In genomic region chr16:54928421-54929089, GRCh38 we compare ENCODE assay signal across 9 cellular contexts. TPM values are rescaled to one million over a fixed set of nuclear protein-coding genes. Genes with fewer than 3 reads are reported as not detected.
A peak's percentile ranks its signal among the peaks of the same experiment; 100 is the strongest.
DNase-seq lines count a peak whose midpoint lies in the region; ATAC-seq and TF ChIP-seq lines count a peak whose summit lies in the region.
"Had no signal": no experiment of that assay in that cellular context is flagged by ENCODE, and none has a peak within 500 bp of the region (broad histone marks: within the 10 kb centered on the region; RNA-seq: fewer than 3 reads in every experiment).

No MANE protein-coding gene starts in this region.

- H3K9me3 ChIP-seq in BLaER1: peaks cover 15% of the 10 kb centered on the region

- intact Hi-C loops in activated T-helper 2 cell treated with anti-CD3 and anti-CD28 coated beads, Interferon-gamma antibody, Interleukin-2, Interleukin-4, amounts not matched to agents 10 μg/mL and 5 μg/mL and 100 μg/mL, durations not matched to agents 14 hours and 24 hours and 36 hours (cut with micrococcal nuclease): loop anchor here (5.0 to 10.0 kb wide), 5 partner anchors 554 to 1796 kb away; no protein-coding TSS in a partner anchor
- intact Hi-C loops in left cardiac atrium (cut with DNase I): no loop called here

- H3K27ac ChIP-seq in BLaER1: peak overlapping the region; percentile 93

- H3K4me3 ChIP-seq in BLaER1: peak overlapping the region; percentile 86
- H3K4me3 ChIP-seq in retinal pigment epithelial cell (ENCODE audit: low read length): peak overlapping the region; percentile 67

- peak overlapping the region; percentile 69 for H3K27ac Mint-ChIP-seq in activated T-helper 2 cell treated with anti-CD3 and anti-CD28 coated beads, Interferon-gamma antibody, Interleukin-2, Interleukin-4, amounts not matched to agents 10 μg/mL and 5 μg/mL and 100 μg/mL, durations not matched to agents 14 hours and 24 hours and 36 hours

- DNase-seq in NCI-H2227 (lab: John Stamatoyannopoulos, UW; ENCODE audit: unreplicated experiment) (peak; percentile 91), left cardiac atrium (peak; percentile 86), retinal pigment epithelial cell (ENCODE audit: low read depth) (no peak), GOT3 (lab: John Stamatoyannopoulos, UW) (no peak)
- DNase-seq in activated T-helper 2 cell treated with anti-CD3 and anti-CD28 coated beads, Interferon-gamma antibody, Interleukin-2, Interleukin-4, amounts not matched to agents 10 μg/mL and 5 μg/mL and 100 μg/mL, durations not matched to agents 14 hours and 24 hours and 36 hours (ENCODE audit: low spot score): peak; percentile 30

- H3K4me2 ChIP-seq in BLaER1: peak overlapping the region; percentile 87

- H3K9ac ChIP-seq in BLaER1: peak overlapping the region; percentile 86

- peaks cover 32% of the 10 kb centered on the region for H3K4me1 ChIP-seq in BLaER1

- peak overlapping the region; percentile 90 for H3K4me3 Mint-ChIP-seq in activated T-helper 2 cell treated with anti-CD3 and anti-CD28 coated beads, Interferon-gamma antibody, Interleukin-2, Interleukin-4, amounts not matched to agents 10 μg/mL and 5 μg/mL and 100 μg/mL, durations not matched to agents 14 hours and 24 hours and 36 hours (ENCODE audit: low read depth)

- H3K36me3 Mint-ChIP-seq in activated T-helper 2 cell treated with anti-CD3 and anti-CD28 coated beads, Interferon-gamma antibody, Interleukin-2, Interleukin-4, amounts not matched to agents 10 μg/mL and 5 μg/mL and 100 μg/mL, durations not matched to agents 14 hours and 24 hours and 36 hours (ENCODE audit: low read depth): peaks cover 16% of the 10 kb centered on the region

- peaks cover 67% of the 10 kb centered on the region for H4K20me1 ChIP-seq in BLaER1

- H3K27me3 ChIP-seq in BLaER1: peaks cover 72% of the 10 kb centered on the region

- H3K27me3 Mint-ChIP-seq in activated T-helper 2 cell treated with anti-CD3 and anti-CD28 coated beads, Interferon-gamma antibody, Interleukin-2, Interleukin-4, amounts not matched to agents 10 μg/mL and 5 μg/mL and 100 μg/mL, durations not matched to agents 14 hours and 24 hours and 36 hours (ENCODE audit: low read depth): peaks cover 67% of the 10 kb centered on the region

- ATAC-seq in GM18517 (IDR thresholded peaks at IDR 0.05; ENCODE audit: unreplicated experiment) (peak; percentile 57), HG02973 (IDR thresholded peaks at IDR 0.05; ENCODE audit: unreplicated experiment) (peak; percentile 24), left cardiac atrium (peak; percentile 66 to 77)

- no peaks in the 10 kb centered on the region for H3K36me3 ChIP-seq in BLaER1

- peaks cover 23% of the 10 kb centered on the region for H3K4me1 Mint-ChIP-seq in activated T-helper 2 cell treated with anti-CD3 and anti-CD28 coated beads, Interferon-gamma antibody, Interleukin-2, Interleukin-4, amounts not matched to agents 10 μg/mL and 5 μg/mL and 100 μg/mL, durations not matched to agents 14 hours and 24 hours and 36 hours (ENCODE audit: low read depth)

- TF ChIP-seq CTCF in retinal pigment epithelial cell (conservative IDR thresholded peaks at IDR 0.05; ENCODE audit: low read depth, low read length): no peak

- peaks cover 14% of the 10 kb centered on the region for H3K9me3 Mint-ChIP-seq in activated T-helper 2 cell treated with anti-CD3 and anti-CD28 coated beads, Interferon-gamma antibody, Interleukin-2, Interleukin-4, amounts not matched to agents 10 μg/mL and 5 μg/mL and 100 μg/mL, durations not matched to agents 14 hours and 24 hours and 36 hours

RNA-seq across cellular contexts. Expression of gene IRX5, which starts 2.1 kb away (rescaled TPM):
- 0.34 and 0.57 TPM in 2 replicates for total RNA-seq in activated T-helper 2 cell treated with anti-CD3 and anti-CD28 coated beads, Interferon-gamma antibody, Interleukin-2, Interleukin-4, amounts not matched to agents 10 μg/mL and 5 μg/mL and 100 μg/mL, durations not matched to agents 14 hours and 24 hours and 36 hours
- 1 to 10 TPM in 1 of 2 donors, under 1 TPM in 1; 0.27 to 1.1 TPM for total RNA-seq in left cardiac atrium
- total RNA-seq: temporal lobe had no signal

Comparison
In these comparisons a context has a peak if more than half of its experiments do, and no peak if none do; other contexts are left out.
1. DNase-seq: peak in NCI-H2227 (single experiment), activated T-helper 2 cell treated with anti-CD3 and anti-CD28 coated beads, Interferon-gamma antibody, Interleukin-2, Interleukin-4, amounts not matched to agents 10 μg/mL and 5 μg/mL and 100 μg/mL, durations not matched to agents 14 hours and 24 hours and 36 hours (single experiment) and left cardiac atrium (single experiment); none in retinal pigment epithelial cell (single experiment) and GOT3 (single experiment).
2. Peak in every context shown above with its lines, with median percentiles within 50 percentile points of each other: ATAC-seq.